Comparison of ENCODE assay signal across 8 cellular contexts in the genomic region with DNA sequence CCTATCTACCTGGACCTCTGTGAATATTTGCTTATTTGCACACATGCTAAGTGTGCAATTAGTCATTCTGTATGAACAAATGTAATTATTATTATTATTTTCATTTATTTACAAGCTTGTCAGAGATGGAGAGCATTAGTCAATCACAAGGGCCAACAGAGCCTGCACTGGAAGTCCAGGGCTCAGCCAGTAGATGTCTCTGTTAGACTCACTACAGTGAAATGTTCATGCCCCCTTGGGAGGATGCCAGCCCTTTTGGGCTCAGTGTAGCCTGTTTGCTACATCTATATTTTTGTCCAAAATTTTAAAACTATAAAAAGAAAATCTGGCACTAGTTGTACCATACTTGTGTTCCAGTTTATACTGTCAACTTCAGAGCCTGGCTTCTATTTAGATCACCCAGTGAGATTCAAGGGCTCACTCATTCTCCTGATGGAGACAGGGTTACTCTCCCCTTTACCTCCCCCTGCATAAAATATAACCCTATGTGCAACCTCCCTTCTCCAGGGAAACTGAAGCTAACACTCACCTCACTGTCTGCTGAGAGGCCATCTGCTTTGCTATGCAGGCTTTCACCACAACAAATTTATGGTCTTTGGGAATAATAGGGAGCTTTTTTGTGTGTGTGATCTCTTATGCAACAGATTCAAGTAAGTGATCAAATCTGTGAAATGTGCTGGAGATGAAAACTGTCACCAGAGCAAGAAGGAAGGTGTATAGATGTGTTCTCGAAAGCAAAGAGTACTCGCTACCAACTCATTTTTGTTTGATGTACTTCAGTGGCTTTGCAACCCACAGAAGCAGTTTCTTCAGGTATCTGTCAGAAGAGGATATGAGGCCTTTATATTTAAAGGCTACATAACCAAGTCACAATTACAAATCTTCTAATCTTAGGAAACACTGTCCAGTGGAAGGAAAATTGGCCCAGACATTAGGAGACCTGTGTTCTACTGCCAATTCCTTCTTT.
DNase-seq lines count a peak whose midpoint lies in the region; ATAC-seq and TF ChIP-seq lines count a peak whose summit lies in the region.

No MANE protein-coding gene starts in this region.

- no peaks in the 10 kb centered on the region for H3K9me2 ChIP-seq in MM.1S (replicated peaks; ENCODE audit: insufficient read depth, low read length)

- H3K4me3 Mint-ChIP-seq in activated naive CD8-positive, alpha-beta T cell treated with anti-CD3 and anti-CD28 coated beads for 36 hours: no peak overlapping the region

- peaks cover 1% of the 10 kb centered on the region for H3K9me3 Mint-ChIP-seq in activated naive CD8-positive, alpha-beta T cell treated with anti-CD3 and anti-CD28 coated beads for 36 hours

- no peak overlapping the region for H2AFZ ChIP-seq in MM.1S (ENCODE audit: low read length)

- no peaks in the 10 kb centered on the region for H3F3A ChIP-seq in MM.1S (ENCODE audit: insufficient read depth, low read length)

- H3K9ac ChIP-seq in MM.1S (ENCODE audit: low read length): no peak overlapping the region

- no peaks in the 10 kb centered on the region for H3K9me3 ChIP-seq in MM.1S (replicated peaks; ENCODE audit: insufficient read depth, low read length)

- no peak overlapping the region for H3K4me2 ChIP-seq in MM.1S (ENCODE audit: low read depth, low read length)

- peaks cover 33% of the 10 kb centered on the region for H3K4me1 Mint-ChIP-seq in activated naive CD8-positive, alpha-beta T cell treated with anti-CD3 and anti-CD28 coated beads for 36 hours

- H3K27ac Mint-ChIP-seq in activated naive CD8-positive, alpha-beta T cell treated with anti-CD3 and anti-CD28 coated beads for 36 hours: no peak overlapping the region

- DNase-seq in COLO829 (ENCODE audit: low spot score) (peak; percentile 16), hepatic stellate cell (ENCODE audit: low spot score) (peak; percentile 20), substantia nigra (lab: John Stamatoyannopoulos, UW) (peak in 44 of 49 donors; percentile 1 to 93 (median 54)), MM.1S (no peak), NCI-H1048 (lab: John Stamatoyannopoulos, UW) (no peak)
- peak; percentile 8 for DNase-seq in activated naive CD8-positive, alpha-beta T cell treated with anti-CD3 and anti-CD28 coated beads for 36 hours

- no peak overlapping the region for H3K4me3 ChIP-seq in MM.1S (ENCODE audit: low read length)

- no peaks in the 10 kb centered on the region for H3K36me3 Mint-ChIP-seq in activated naive CD8-positive, alpha-beta T cell treated with anti-CD3 and anti-CD28 coated beads for 36 hours

- no peaks in the 10 kb centered on the region for H3K27me3 Mint-ChIP-seq in activated naive CD8-positive, alpha-beta T cell treated with anti-CD3 and anti-CD28 coated beads for 36 hours

- no peaks in the 10 kb centered on the region for H4K20me1 ChIP-seq in MM.1S (ENCODE audit: insufficient read depth, low read length)

- H3K79me2 ChIP-seq in MM.1S (ENCODE audit: low read length): no peaks in the 10 kb centered on the region

- H3K27ac ChIP-seq in substantia nigra (ENCODE audit: low read depth, low read length, poor library complexity, severe bottlenecking) (no peak overlapping the region), MM.1S (ENCODE audit: low read length) (no peak overlapping the region)

- H3K36me3 ChIP-seq in MM.1S (replicated peaks; ENCODE audit: insufficient read depth, low read length): no peaks in the 10 kb centered on the region

- H3K4me1 ChIP-seq in MM.1S (ENCODE audit: low read length): no peaks in the 10 kb centered on the region

- no peak for TF ChIP-seq CTCF in MM.1S (IDR thresholded peaks at IDR 0.05; ENCODE audit: low read length)

- ATAC-seq in HG02798 (IDR thresholded peaks at IDR 0.05; ENCODE audit: poor library complexity, unreplicated experiment) (peak; percentile 60), HG02884 (IDR thresholded peaks at IDR 0.05; ENCODE audit: unreplicated experiment) (no peak)

- no peaks in the 10 kb centered on the region for H3K27me3 ChIP-seq in MM.1S (replicated peaks; ENCODE audit: insufficient read depth, low read length)

Comparison
In these comparisons a context has a peak if more than half of its experiments do, and no peak if none do; other contexts are left out.
1. DNase-seq: peak in COLO829 (single experiment), activated naive CD8-positive, alpha-beta T cell treated with anti-CD3 and anti-CD28 coated beads for 36 hours (single experiment), hepatic stellate cell (single experiment) and substantia nigra (44 of 49); none in MM.1S (single experiment) and NCI-H1048 (single experiment).